8 cellular contexts compared by ENCODE assay signal in genomic region chr17:32128470-32128869, GRCh38. TPM values are rescaled to one million over a fixed set of nuclear protein-coding genes. Genes with fewer than 3 reads are reported as not detected.
DNase-seq lines count a peak whose midpoint lies in the region; ATAC-seq and TF ChIP-seq lines count a peak whose summit lies in the region.
"Not testable (repeated sequence)": the region's sequence is repeated elsewhere in the genome, so short reads cannot be mapped to it uniquely, and the experiment has no call there.

No MANE protein-coding gene starts in this region.

- in situ Hi-C loops in IMR-90 (cut with MboI; ENCODE audit: low sequenced_read_pairs) = not testable (repeated sequence)

- not testable (repeated sequence) for H3K9me3 ChIP-seq in CD8-positive, alpha-beta T cell (ENCODE audit: low read length); IMR-90 (ENCODE audit: control insufficient read depth, insufficient read depth, low read length); duodenal mucosa (ENCODE audit: control insufficient read depth in 1 of 2, low read length in 2 of 2); iPS-15b (ENCODE audit: control insufficient read depth, insufficient read depth, low read length); osteoblast (ENCODE audit: low read depth, low read length); tibial artery

- POLR2A ChIA-PET in CD8-positive, alpha-beta T cell (lab: Charles Lee) = interaction anchor here (1.3 kb wide), 1 partner anchor 10 kb away, joined by 4 read pairs; no protein-coding TSS in a partner anchor
- POLR2A ChIA-PET in IMR-90 (lab: Charles Lee; ENCODE audit: unreplicated experiment) = not testable (repeated sequence)
- POLR2A ChIA-PET in T-cell (lab: Charles Lee) = interaction anchor here (0.5 to 0.9 kb wide), 3 partner anchors 8 to 227 kb away, joined by 3 read pairs; partner anchors contain the start of gene UTP6 (in 1 of the 2)

- not testable (repeated sequence) for H2BK20ac ChIP-seq in IMR-90 (ENCODE audit: low read depth, low read length)

- ATAC-seq in CD8-positive, alpha-beta T cell; IMR-90 (ENCODE audit: low read depth); T-cell (replicated peaks in 1 of 4); activated naive CD4-positive, alpha-beta T cell treated with anti-CD3 and anti-CD28 coated beads, Interleukin-2, amount 50 U/mL, for 72 hours: not testable (repeated sequence)

- peak overlapping the region; percentile 4; the same call in 1 of the 2 replicates for H3K4ac ChIP-seq in IMR-90 (ENCODE audit: low read depth, low read length)

- H3K4me3 Mint-ChIP-seq in CD8-positive, alpha-beta T cell = peak overlapping the region; percentile 96
- H3K4me3 Mint-ChIP-seq in T-cell = peak overlapping the region; percentile 93 to 98 (median 93)

- 0 out of 2 replicates have a peak overlapping the region, but pooled peaks have one; percentile 31 for H3K23ac ChIP-seq in IMR-90 (ENCODE audit: low read depth, low read length)

- not testable (repeated sequence) for DNase-seq in CD8-positive, alpha-beta T cell; IMR-90; T-cell; activated naive CD4-positive, alpha-beta T cell treated with anti-CD3 and anti-CD28 coated beads, Interleukin-2, amount 50 U/mL, for 72 hours (ENCODE audit: low spot score in 2 of 2); osteoblast (ENCODE audit: insufficient read length, low spot score, missing footprints); tibial artery

- H3K4me2 ChIP-seq in IMR-90 (ENCODE audit: low read depth, low read length) (peak overlapping the region; percentile 46; the same call in 1 of the 2 replicates), osteoblast (ENCODE audit: insufficient read depth, low read length) (peak overlapping the region; percentile 78)

- H3K27ac ChIP-seq in CD8-positive, alpha-beta T cell (ENCODE audit: low read depth, low read length); IMR-90 (ENCODE audit: insufficient read depth, low read length); duodenal mucosa (ENCODE audit: low read depth, low read length); osteoblast (ENCODE audit: low read depth, low read length): not testable (repeated sequence)
- H3K27ac ChIP-seq in tibial artery = peak overlapping the region in 1 of 2 donors; percentile 81

- H2AK5ac ChIP-seq in IMR-90 (ENCODE audit: low read depth, low read length) = not testable (repeated sequence)

- not testable (repeated sequence) for H3K27me3 Mint-ChIP-seq in CD8-positive, alpha-beta T cell (ENCODE audit: low read depth); T-cell

- not testable (repeated sequence) for H2BK120ac ChIP-seq in IMR-90 (ENCODE audit: low read depth, low read length)

- H3K18ac ChIP-seq in IMR-90 (ENCODE audit: low read depth, low read length) = not testable (repeated sequence)

- H3K36me3 ChIP-seq in CD8-positive, alpha-beta T cell (ENCODE audit: insufficient read depth, low read length); IMR-90 (ENCODE audit: control insufficient read depth, insufficient read depth, low read length); duodenal mucosa (ENCODE audit: control insufficient read depth in 1 of 2, insufficient read depth in 2 of 2, low read length in 2 of 2); iPS-15b (ENCODE audit: control insufficient read depth, insufficient read depth, low read length); osteoblast (ENCODE audit: insufficient read depth, low read length); tibial artery: not testable (repeated sequence)

- H3K56ac ChIP-seq in IMR-90 (ENCODE audit: extremely low read depth, insufficient read depth, low read length) = not testable (repeated sequence)

- 80% methylated on average over 5 of the region's 7 CpGs; no CpG with 5 or more reads in 1 of the 2 experiments for WGBS in IMR-90 (ENCODE audit: extremely low coverage in 2 of 2, insufficient read length in 1 of 2), 2 experiments

- not testable (repeated sequence) for H3K9me1 ChIP-seq in IMR-90 (ENCODE audit: insufficient read depth, low read length)

- H3K4me1 Mint-ChIP-seq in CD8-positive, alpha-beta T cell (ENCODE audit: low read depth) = peaks cover 22% of the 10 kb centered on the region
- peaks cover 22 to 32% (median 26%) of the 10 kb centered on the region in 3 donors for H3K4me1 Mint-ChIP-seq in T-cell

- H2BK15ac ChIP-seq in IMR-90 (ENCODE audit: low read depth, low read length) = not testable (repeated sequence)

- peak overlapping the region; percentile 52 for H2AK9ac ChIP-seq in IMR-90 (replicated peaks; ENCODE audit: low read depth, low read length, poor library complexity)

- H4K20me1 ChIP-seq in IMR-90 (ENCODE audit: insufficient read depth, low read length); osteoblast (ENCODE audit: insufficient read depth, low read length): not testable (repeated sequence)

- BruUV-seq in IMR-90 (replicated peaks; lab: Mats Ljungman, UMichigan) = not testable (repeated sequence)

- not testable (repeated sequence) for H2BK5ac ChIP-seq in IMR-90 (ENCODE audit: low read depth, low read length, poor library complexity, severe bottlenecking)

- peak overlapping the region; percentile 20; the same call in 1 of the 2 replicates for H4K5ac ChIP-seq in IMR-90 (ENCODE audit: low read depth, low read length)

- H3K79me2 ChIP-seq in osteoblast (ENCODE audit: insufficient read depth, low read length) = not testable (repeated sequence)

- not testable (repeated sequence) for H4K8ac ChIP-seq in IMR-90 (ENCODE audit: low read depth in 2 of 2, low read length in 2 of 2)

- TF ChIP-seq CTCF in CD8-positive, alpha-beta T cell (IDR thresholded peaks at IDR 0.05); IMR-90 (conservative IDR thresholded peaks at IDR 0.05; ENCODE audit: low read depth, low read length); osteoblast (IDR thresholded peaks at IDR 0.05; ENCODE audit: extremely low read depth, low read depth, low read length); tibial artery (IDR thresholded peaks at IDR 0.05): not testable (repeated sequence)

- not testable (repeated sequence) for H2AFZ ChIP-seq in IMR-90 (replicated peaks; ENCODE audit: low read length, poor library complexity)
- peak overlapping the region; percentile 60 for H2AFZ ChIP-seq in osteoblast (ENCODE audit: low read length)

- dilution Hi-C loops in IMR-90 (cut with HindIII; ENCODE audit: low sequenced_read_pairs, unreplicated experiment) = not testable (repeated sequence)

- CTCF ChIA-PET in CD8-positive, alpha-beta T cell (lab: Charles Lee) = interaction anchor here (0.6 to 5.2 kb wide), 2 partner anchors 11 to 122 kb away, joined by 3 to 46 read pairs; no protein-coding TSS in a partner anchor
- CTCF ChIA-PET in IMR-90 (lab: Yijun Ruan, JAX) = interaction anchor here (0.6 kb wide), 1 partner anchor 162 kb away, joined by 3 read pairs; no protein-coding TSS in a partner anchor
- CTCF ChIA-PET in T-cell (lab: Charles Lee) = interaction anchor here (0.5 to 5.1 kb wide), 2 partner anchors 9 to 12 kb away, joined by 4 to 44 read pairs; partner anchors contain the start of gene RHOT1 (in 1 of the 2)

- not testable (repeated sequence) for H3K36me3 Mint-ChIP-seq in CD8-positive, alpha-beta T cell; activated naive CD4-positive, alpha-beta T cell treated with anti-CD3 and anti-CD28 coated beads, Interleukin-2, amount 50 U/mL, for 72 hours
- H3K36me3 Mint-ChIP-seq in T-cell = peaks cover 10% of the 10 kb centered on the region

- not testable (repeated sequence) for H3K9ac ChIP-seq in IMR-90 (ENCODE audit: low read depth, low read length); iPS-15b (ENCODE audit: low read depth, low read length)
- H3K9ac ChIP-seq in duodenal mucosa (ENCODE audit: low read depth in 1 of 2, low read length in 2 of 2) = peak overlapping the region; percentile 73 to 82

- peaks cover 21% of the 10 kb centered on the region for H3K4me1 ChIP-seq in CD8-positive, alpha-beta T cell (ENCODE audit: insufficient read depth, low read length)
- not testable (repeated sequence) for H3K4me1 ChIP-seq in IMR-90 (ENCODE audit: control insufficient read depth, insufficient read depth, low read length); iPS-15b (ENCODE audit: control insufficient read depth, insufficient read depth, low read length)
- H3K4me1 ChIP-seq in duodenal mucosa (ENCODE audit: control insufficient read depth in 1 of 2, insufficient read depth in 2 of 2, low read length in 2 of 2) (peaks cover 21 to 25% of the 10 kb centered on the region in 2 donors), osteoblast (ENCODE audit: insufficient read depth, low read length) (peaks cover 14% of the 10 kb centered on the region), tibial artery (peaks cover 0 to 22% (median 1%) of the 10 kb centered on the region in 4 donors)

- H3K27me3 ChIP-seq in CD8-positive, alpha-beta T cell (ENCODE audit: insufficient read depth, low read length); IMR-90 (ENCODE audit: control insufficient read depth, insufficient read depth, low read length); duodenal mucosa (ENCODE audit: control insufficient read depth in 1 of 2, insufficient read depth in 2 of 2, low read length in 2 of 2); iPS-15b (ENCODE audit: control insufficient read depth, insufficient read depth, low read length); osteoblast (ENCODE audit: insufficient read depth, low read length); tibial artery: not testable (repeated sequence)

- H3K79me1 ChIP-seq in IMR-90 (ENCODE audit: low read depth in 1 of 2, low read length in 2 of 2) = not testable (repeated sequence)

- H3K14ac ChIP-seq in IMR-90 (replicated peaks; ENCODE audit: low read depth, low read length) = peak overlapping the region; percentile 48; the same call in 1 of the 2 replicates

- H3K4me3 ChIP-seq in CD8-positive, alpha-beta T cell (ENCODE audit: low read depth, low read length) = peak overlapping the region; percentile 99
- not testable (repeated sequence) for H3K4me3 ChIP-seq in IMR-90 (ENCODE audit: insufficient read depth, low read depth, low read length)
- peak overlapping the region in 1 of 2 donors; percentile 79 for H3K4me3 ChIP-seq in duodenal mucosa (ENCODE audit: low read depth in 1 of 2, low read length in 2 of 2)
- H3K4me3 ChIP-seq in iPS-15b (ENCODE audit: low read depth, low read length) = peak overlapping the region; percentile 85
- H3K4me3 ChIP-seq in osteoblast (ENCODE audit: insufficient read depth, low read length) = peak overlapping the region; percentile 29
- H3K4me3 ChIP-seq in tibial artery = peak overlapping the region; percentile 57 to 68

- H3K9me3 Mint-ChIP-seq in CD8-positive, alpha-beta T cell; T-cell; activated naive CD4-positive, alpha-beta T cell treated with anti-CD3 and anti-CD28 coated beads, Interleukin-2, amount 50 U/mL, for 72 hours: not testable (repeated sequence)

- not testable (repeated sequence) for H4K91ac ChIP-seq in IMR-90 (ENCODE audit: insufficient read depth, low read depth, low read length)

- not testable (repeated sequence) for TF ChIP-seq RAD21 in IMR-90 (IDR thresholded peaks at IDR 0.05; ENCODE audit: low read length)

- not testable (repeated sequence) for TF ChIP-seq POLR2A in IMR-90 (IDR thresholded peaks at IDR 0.05; ENCODE audit: low read depth, low read length)

- H3K27ac Mint-ChIP-seq in CD8-positive, alpha-beta T cell = peak overlapping the region; percentile 72
- H3K27ac Mint-ChIP-seq in T-cell = peak overlapping the region; percentile 69 to 81
- peak overlapping the region; percentile 91 to 98 for H3K27ac Mint-ChIP-seq in activated naive CD4-positive, alpha-beta T cell treated with anti-CD3 and anti-CD28 coated beads, Interleukin-2, amount 50 U/mL, for 72 hours

- intact Hi-C loops in CD8-positive, alpha-beta T cell (cut with DNase I, micrococcal nuclease) = loop anchor here (1.0 to 5.0 kb wide), 2 partner anchors 14 to 46 kb away; partner anchors contain the start of gene RHOT1 (in 1 of the 2)
- intact Hi-C loops in IMR-90 (cut with micrococcal nuclease); tibial artery (cut with DNase I; ENCODE audit: low total_unique reads): not testable (repeated sequence)

RNA-seq across cellular contexts. Expression of gene RHOT1, which starts 13.8 kb away (rescaled TPM):
- total RNA-seq in CD8-positive, alpha-beta T cell = 10 to 100 TPM; 13.1 to 15.4 TPM
- total RNA-seq in IMR-90 (2012; rRNA removed) = 27.4 and 40.5 TPM in 2 replicates
- polyA plus RNA-seq in IMR-90 (2012; rRNA removed) = 23.7 and 27.6 TPM in 2 replicates
- polyA plus RNA-seq in IMR-90 (2012; cell fraction: cytosol; rRNA removed) = 4.1 and 5.2 TPM in 2 replicates
- polyA plus RNA-seq in IMR-90 (2012; cell fraction: nucleus; rRNA removed; ENCODE audit: low replicate concordance) = 2.4 and 23.1 TPM in 2 replicates
- 10 to 100 TPM; 18.7 to 26.8 (median 24.1) TPM for total RNA-seq in T-cell
- 10 to 100 TPM; 24.3 to 25.9 TPM for total RNA-seq in activated naive CD4-positive, alpha-beta T cell treated with anti-CD3 and anti-CD28 coated beads, Interleukin-2, amount 50 U/mL, for 72 hours
- total RNA-seq in osteoblast = 46.0 and 47.0 TPM in 2 replicates
